15 cellular contexts compared by ENCODE assay signal in the genomic region with DNA sequence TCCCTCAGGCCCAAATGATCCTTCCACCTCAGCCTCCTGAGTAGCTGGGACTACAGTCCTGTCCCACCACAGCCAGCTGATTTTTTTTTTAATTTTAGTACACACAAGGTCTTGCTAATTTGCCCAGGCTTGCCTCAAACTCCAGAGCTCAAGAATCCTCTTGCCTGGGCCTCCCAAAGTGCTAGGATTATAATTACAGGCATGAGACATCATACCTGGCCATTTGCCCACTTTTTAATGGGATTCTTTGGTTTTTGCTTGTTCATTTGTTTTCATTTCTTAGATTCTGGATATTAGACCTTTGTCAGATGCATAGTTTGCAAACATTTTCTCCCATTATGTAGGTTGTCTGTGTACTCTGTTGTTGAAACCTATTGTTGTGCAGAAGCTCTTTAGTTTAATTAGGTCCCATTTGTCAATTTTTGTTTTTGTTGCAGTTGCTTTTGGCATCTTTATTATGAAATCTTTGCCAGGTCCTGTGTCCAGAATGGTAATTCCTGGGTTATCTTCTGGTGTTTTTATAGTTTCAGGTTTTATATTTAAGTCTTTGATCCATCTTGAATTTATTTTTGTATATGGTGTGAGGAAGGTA.
DNase-seq lines count a peak whose midpoint lies in the region; ATAC-seq lines count a peak whose summit lies in the region.
"Had no signal": no experiment of that assay in that cellular context is flagged by ENCODE, and none has a peak within 500 bp of the region (broad histone marks: within the 10 kb centered on the region; RNA-seq: fewer than 3 reads in every experiment).

No MANE protein-coding gene starts in this region.

- DNase-seq in EL (peak; percentile 49), NCI-H1105 treated with DMSO at 0.1 percent for 48 hours (lab: John Stamatoyannopoulos, UW) (peak; percentile 98), astrocyte of the hippocampus (ENCODE audit: low read depth, low spot score) (peak; percentile 31), left kidney (ENCODE audit: low read depth, low spot score) (peak; percentile 5), ACHN (no peak)
- DNase-seq: activated CD4-positive, alpha-beta T cell treated with anti-CD3 and anti-CD28 coated beads, Interleukin-2, amount 50 U/mL, for 1 hour; activated naive CD8-positive, alpha-beta T cell treated with anti-CD3 and anti-CD28 coated beads, Interleukin-2, amount 10 ng/mL, durations not matched to agents 7 days and 5 days; activated T-cell treated with anti-CD3 and anti-CD28 coated beads, Interleukin-2, amount 50 U/mL, for 24 hours; Kasumi-1; NCI-H2107; pancreas; spleen; stomach had no signal

- ATAC-seq in HG02588 (IDR thresholded peaks at IDR 0.05; ENCODE audit: unreplicated experiment) (no peak), GM18502 (IDR thresholded peaks at IDR 0.05; ENCODE audit: poor library complexity, unreplicated experiment) (no peak)
- ATAC-seq: pancreas had no signal

- in situ Hi-C loops in ACHN (cut with HindIII; ENCODE audit: low pct_ligation_motif_present, low pct_unique_long_range_greater_than_20kb, low sequenced_read_pairs): no loop called here
